ENCODE assay signal across 7 cellular contexts in the genomic region with DNA sequence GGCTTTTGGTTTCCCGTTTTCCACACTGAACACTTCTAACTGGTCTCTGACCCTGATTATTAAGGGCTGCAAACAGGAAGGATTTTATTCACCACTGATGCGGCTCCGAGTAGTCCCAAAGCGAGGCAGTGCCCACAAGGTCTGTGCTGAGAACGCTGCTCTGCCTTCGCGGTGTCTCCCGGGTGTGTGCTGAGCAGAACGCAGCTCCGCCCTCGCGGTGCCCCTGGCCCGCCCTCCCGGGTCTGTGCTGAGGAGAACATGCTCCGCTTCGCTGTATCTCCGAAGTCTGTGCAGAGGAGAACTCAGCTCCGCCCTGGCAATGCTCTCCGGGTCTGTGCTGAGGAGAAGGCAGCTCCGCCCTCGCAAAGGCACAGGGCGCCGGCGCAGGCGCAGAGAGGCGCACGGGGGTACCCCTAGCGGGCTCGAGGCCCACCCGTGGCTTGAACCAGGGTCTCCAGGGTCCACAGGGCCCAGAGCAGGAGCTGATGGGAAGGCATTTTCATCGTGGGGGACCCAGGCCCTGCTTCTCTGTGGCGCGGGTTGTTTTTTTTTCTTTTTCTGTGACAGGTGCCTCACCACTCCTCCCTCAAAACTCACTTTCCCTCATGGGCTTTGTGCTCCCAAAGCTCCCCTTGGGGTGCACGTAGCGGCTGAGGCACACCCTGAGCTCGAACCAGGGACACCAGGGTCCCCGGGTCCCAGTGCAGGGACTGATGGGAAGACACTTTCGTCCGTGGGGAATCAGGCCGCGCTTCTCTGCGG.
DNase-seq lines count a peak whose midpoint lies in the region; ATAC-seq lines count a peak whose summit lies in the region.
"Not testable (repeated sequence)": the region's sequence is repeated elsewhere in the genome, so short reads cannot be mapped to it uniquely, and the experiment has no call there.

No MANE protein-coding gene starts in this region.

- CTCF ChIA-PET in naive thymus-derived CD4-positive, alpha-beta T cell (lab: Charles Lee) = not testable (repeated sequence)

- peak overlapping the region; percentile 51 for H3K27ac ChIP-seq in naive thymus-derived CD4-positive, alpha-beta T cell (ENCODE audit: low read depth, low read length)

- H3K4me1 Mint-ChIP-seq in naive thymus-derived CD4-positive, alpha-beta T cell = not testable (repeated sequence)

- not testable (repeated sequence) for H3K27ac Mint-ChIP-seq in activated naive CD4-positive, alpha-beta T cell treated with anti-CD3 and anti-CD28 coated beads, Interleukin-2, amount 50 U/mL, for 72 hours
- peak overlapping the region in 5 of 9 donors; percentile 32 to 91 (median 78) for H3K27ac Mint-ChIP-seq in naive thymus-derived CD4-positive, alpha-beta T cell

- H3K36me3 ChIP-seq in naive thymus-derived CD4-positive, alpha-beta T cell (ENCODE audit: control insufficient read depth in 2 of 3, insufficient read depth in 3 of 3, low read length in 3 of 3) = not testable (repeated sequence)

- not testable (repeated sequence) for H3K36me3 Mint-ChIP-seq in activated naive CD4-positive, alpha-beta T cell treated with anti-CD3 and anti-CD28 coated beads, Interleukin-2, amount 50 U/mL, for 72 hours; naive thymus-derived CD4-positive, alpha-beta T cell

- not testable (repeated sequence) for H3K27me3 Mint-ChIP-seq in naive thymus-derived CD4-positive, alpha-beta T cell

- POLR2A ChIA-PET in naive thymus-derived CD4-positive, alpha-beta T cell (lab: Charles Lee) = not testable (repeated sequence)

- H3K9me3 Mint-ChIP-seq in activated naive CD4-positive, alpha-beta T cell treated with anti-CD3 and anti-CD28 coated beads, Interleukin-2, amount 50 U/mL, for 72 hours; naive thymus-derived CD4-positive, alpha-beta T cell: not testable (repeated sequence)

- peak overlapping the region in 9 of 10 donors; percentile 56 to 99 (median 72) for H3K4me3 Mint-ChIP-seq in naive thymus-derived CD4-positive, alpha-beta T cell

- DNase-seq in NCI-H2171 treated with DMSO at 0.1 percent for 48 hours (lab: John Stamatoyannopoulos, UW) = peak; percentile 66
- DNase-seq in activated CD4-positive, alpha-beta T cell treated with anti-CD3 and anti-CD28 coated beads for 4 hours = peak; percentile 87
- peak; percentile 75 to 78 for DNase-seq in activated naive CD4-positive, alpha-beta T cell treated with anti-CD3 and anti-CD28 coated beads, Interleukin-2, amount 50 U/mL, for 72 hours (ENCODE audit: low spot score in 2 of 2)
- peak; percentile 53 for DNase-seq in fibroblast of peridontal ligament (ENCODE audit: extremely low read depth)
- DNase-seq in naive thymus-derived CD4-positive, alpha-beta T cell = peak; percentile 61 to 91 (median 87)
- peak; percentile 77 to 84 for DNase-seq in stimulated activated CD4-positive, alpha-beta T cell treated with anti-CD3 and anti-CD28 coated beads, Interleukin-4, amount 100 ng/mL, for 48 hours (ENCODE audit: low read depth in 2 of 2)

- H3K4me1 ChIP-seq in naive thymus-derived CD4-positive, alpha-beta T cell (ENCODE audit: control insufficient read depth in 2 of 2, insufficient read depth in 2 of 2, low read length in 2 of 2) = not testable (repeated sequence)

- peak; percentile 73 for ATAC-seq in GM18858 (IDR thresholded peaks at IDR 0.05; ENCODE audit: unreplicated experiment)
- ATAC-seq in activated naive CD4-positive, alpha-beta T cell treated with anti-CD3 and anti-CD28 coated beads, Interleukin-2, amount 50 U/mL, for 72 hours = peak; percentile 54 to 79
- ATAC-seq in naive thymus-derived CD4-positive, alpha-beta T cell = peak; percentile 86

- H3K9me3 ChIP-seq in naive thymus-derived CD4-positive, alpha-beta T cell (ENCODE audit: control insufficient read depth in 2 of 3, low read length in 3 of 3) = not testable (repeated sequence)

- not testable (repeated sequence) for H3K27me3 ChIP-seq in naive thymus-derived CD4-positive, alpha-beta T cell (ENCODE audit: control insufficient read depth in 2 of 2, insufficient read depth in 2 of 2, low read length in 2 of 2)

- not testable (repeated sequence) for H3K4me3 ChIP-seq in naive thymus-derived CD4-positive, alpha-beta T cell (ENCODE audit: low read length)

- intact Hi-C loops in naive thymus-derived CD4-positive, alpha-beta T cell (cut with micrococcal nuclease) = not testable (repeated sequence)
